Comparison of ENCODE assay signal across 8 cellular contexts in the genomic region with DNA sequence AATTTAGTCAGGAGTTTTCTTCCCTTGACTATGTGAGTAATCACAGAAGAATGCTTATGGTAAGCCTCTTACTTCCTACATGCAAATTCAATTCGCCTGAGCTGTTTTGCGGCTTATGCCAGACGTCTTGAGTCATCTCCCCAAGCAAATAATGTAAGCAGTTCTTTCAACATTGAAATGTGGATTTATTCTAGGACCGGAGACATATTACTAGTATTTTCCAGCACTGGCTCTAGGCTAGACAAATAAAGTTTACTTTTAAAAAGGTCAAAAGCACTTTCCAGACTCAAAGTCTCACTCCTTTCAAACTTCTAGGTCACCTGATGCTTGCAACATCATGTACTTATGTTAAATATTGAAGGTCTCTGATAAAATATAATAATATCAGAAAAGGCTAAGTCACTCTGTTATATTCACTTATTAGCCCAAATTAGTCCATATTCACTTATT. TPM values are rescaled to one million over a fixed set of nuclear protein-coding genes. Genes with fewer than 3 reads are reported as not detected.
DNase-seq lines count a peak whose midpoint lies in the region; ATAC-seq and TF ChIP-seq lines count a peak whose summit lies in the region.

No MANE protein-coding gene starts in this region.

- H3K27ac ChIP-seq in adrenal gland, result peak overlapping the region; percentile 0 to 91 (median 87)

- no peaks in the 10 kb centered on the region for H3K27me3 ChIP-seq in adrenal gland

- H3K4me1 ChIP-seq in adrenal gland (replicated peaks in 1 of 2), result peaks cover 16 to 28% of the 10 kb centered on the region in 2 donors

- no peaks in the 10 kb centered on the region for H3K36me3 ChIP-seq in adrenal gland (replicated peaks in 1 of 2)

- no peak for TF ChIP-seq CTCF in adrenal gland (IDR thresholded peaks at IDR 0.05)

- WGBS in adrenal gland, 4 donors, result 20 to 40% (median 29%) methylated on average over 4 of the region's 4 CpGs

- no peaks in the 10 kb centered on the region for H3K9me3 ChIP-seq in adrenal gland (replicated peaks in 1 of 3)

- no peak overlapping the region for H3K4me3 ChIP-seq in adrenal gland

- peak; percentile 90 for ATAC-seq in GM21381 (IDR thresholded peaks at IDR 0.05; ENCODE audit: unreplicated experiment)
- ATAC-seq in HG03575 (IDR thresholded peaks at IDR 0.05; ENCODE audit: extremely low read depth, insufficient number of reproducible peaks, low FRiP score, unreplicated experiment), result peak; percentile 90

- intact Hi-C loops in adrenal gland (cut with DNase I), result loop anchor here in 1 of 2 donors (10.0 kb wide), 1 partner anchor 169 kb away; no protein-coding TSS in a partner anchor

- DNase-seq in ELF-1 (ENCODE audit: low read depth, low spot score), result peak; percentile 14
- DNase-seq in adrenal gland, result peak; percentile 44 to 84 (median 77)
- DNase-seq in kidney glomerular epithelial cell (lab: John Stamatoyannopoulos, UW), result peak; percentile 99
- no peak for DNase-seq in NCI-H187 treated with DMSO at 0.1 percent for 48 hours (lab: John Stamatoyannopoulos, UW)
- DNase-seq in midbrain (lab: John Stamatoyannopoulos, UW), result no peak
- DNase-seq in DMS 273 (lab: John Stamatoyannopoulos, UW; ENCODE audit: unreplicated experiment), result no peak

- TF ChIP-seq POLR2A in adrenal gland (IDR thresholded peaks at IDR 0.05), result peak in 1 of 2 donors; percentile 19

RNA-seq across cellular contexts. Expression of gene NOX3, which starts 38.1 kb away (rescaled TPM):
- total RNA-seq in adrenal gland, result not detected
- under 1 TPM in 2 of 3 donors, not detected in 1; 0.11 to 0.24 TPM for polyA plus RNA-seq in adrenal gland

Comparison
In these comparisons a context has a peak if more than half of its experiments do, and no peak if none do; other contexts are left out.
1. DNase-seq: peak in ELF-1 (single experiment), adrenal gland (7 of 7) and kidney glomerular epithelial cell (single experiment); none in NCI-H187 treated with DMSO at 0.1 percent for 48 hours (single experiment), midbrain (single experiment) and DMS 273 (single experiment).